Comparison of ENCODE assay signal across 8 cellular contexts in the genomic region with DNA sequence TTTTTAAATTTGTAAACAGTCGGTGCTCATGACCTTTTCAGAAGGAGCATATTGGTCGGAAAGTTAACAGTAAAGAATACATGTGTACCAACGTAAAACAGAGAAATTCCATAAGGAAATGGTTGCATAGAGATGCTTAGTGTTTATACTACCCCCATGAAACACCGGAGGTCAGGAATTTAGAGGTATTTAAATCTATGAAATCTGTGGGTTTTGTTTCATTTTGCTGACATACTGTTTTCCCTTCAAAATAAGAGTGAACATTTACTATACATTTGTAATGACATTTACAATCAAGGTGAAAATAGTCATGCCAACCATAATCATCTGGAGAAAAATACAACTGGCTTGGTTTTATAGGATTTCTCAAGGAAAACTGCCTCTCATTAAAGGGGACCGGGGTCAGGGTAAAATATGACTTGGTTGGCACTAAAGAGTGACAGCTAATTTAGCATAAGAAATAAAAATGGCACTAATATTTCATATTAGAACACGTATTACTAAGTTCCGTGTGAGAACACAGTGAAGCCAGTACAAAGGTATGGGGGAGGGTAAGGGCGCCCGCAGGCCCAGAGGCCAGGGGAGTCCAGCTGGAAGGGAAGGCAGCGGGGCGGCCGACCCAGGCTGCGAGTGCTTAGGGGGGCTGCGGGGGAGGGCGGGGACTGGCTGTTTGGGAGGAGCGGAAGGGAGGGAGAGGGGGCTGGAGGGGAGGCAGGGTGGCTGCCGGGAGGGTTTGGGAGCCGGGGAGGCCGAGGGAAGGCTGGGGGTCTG.
A peak's percentile ranks its signal among the peaks of the same experiment; 100 is the strongest.
DNase-seq lines count a peak whose midpoint lies in the region; ATAC-seq and TF ChIP-seq lines count a peak whose summit lies in the region.

No MANE protein-coding gene starts in this region.

- no peaks in the 10 kb centered on the region for H3K27me3 Mint-ChIP-seq in activated naive CD8-positive, alpha-beta T cell

- H3K4me3 Mint-ChIP-seq in activated naive CD8-positive, alpha-beta T cell: peak overlapping the region; percentile 96

- peak overlapping the region; percentile 91 for H3K27ac ChIP-seq in 22Rv1

- H3K4me1 Mint-ChIP-seq in activated naive CD8-positive, alpha-beta T cell (ENCODE audit: low read depth): peaks cover 54% of the 10 kb centered on the region

- DNase-seq in ELR (ENCODE audit: low read depth) (peak; percentile 75), NCI-H2227 treated with DMSO at 0.1 percent for 48 hours (lab: John Stamatoyannopoulos, UW) (peak; percentile 85), head of caudate nucleus (peak in 39 of 42 donors; percentile 31 to 85 (median 66)), nucleus accumbens (lab: John Stamatoyannopoulos, UW) (peak in 48 of 56 donors; percentile 22 to 80 (median 68))
- no peak for DNase-seq in activated effector memory CD4-positive, alpha-beta T cell treated with anti-CD3 and anti-CD28 coated beads, Interleukin-2, amount 50 U/mL, for 16 hours

- H3K9me3 Mint-ChIP-seq in activated naive CD8-positive, alpha-beta T cell (ENCODE audit: low read depth): no peaks in the 10 kb centered on the region

- intact Hi-C loops in head of caudate nucleus (cut with DNase I): loop anchor here (2.0 to 10.0 kb wide), 2 partner anchors 119 to 205 kb away; a partner anchor contains a TSS

- H3K27ac Mint-ChIP-seq in activated naive CD8-positive, alpha-beta T cell: peak overlapping the region; percentile 98

- TF ChIP-seq CTCF in 22Rv1 (IDR thresholded peaks at IDR 0.05): no peak

- H3K36me3 Mint-ChIP-seq in activated naive CD8-positive, alpha-beta T cell: no peaks in the 10 kb centered on the region

- ATAC-seq in HG02852 (IDR thresholded peaks at IDR 0.05; ENCODE audit: unreplicated experiment): peak; percentile 6
